ENCODE assay signal across 8 cellular contexts in genomic region chr7:151226875-151227782, GRCh38. TPM values are rescaled to one million over a fixed set of nuclear protein-coding genes. Genes with fewer than 3 reads are reported as not detected.
A peak's percentile ranks its signal among the peaks of the same experiment; 100 is the strongest.
DNase-seq lines count a peak whose midpoint lies in the region; ATAC-seq and TF ChIP-seq lines count a peak whose summit lies in the region.

Gene ABCF2 (minus strand): TSS chr7:151227205. CDS start chr7:151226458, 747 bp downstream.

- no peaks in the 10 kb centered on the region for H3K9me3 Mint-ChIP-seq in endothelial cell (ENCODE audit: unreplicated experiment)

- peaks cover 20% of the 10 kb centered on the region for H3K79me2 ChIP-seq in OCI-LY3 (ENCODE audit: low read length)

- H2AFZ ChIP-seq in OCI-LY3 (ENCODE audit: low read depth, low read length) = peak within 1 kb of the TSS; percentile 91

- ATAC-seq in GM21515 (IDR thresholded peaks at IDR 0.05; ENCODE audit: unreplicated experiment) = peak; percentile 99

- H3K27ac ChIP-seq in OCI-LY3 (ENCODE audit: low read length) = peak within 1 kb of the TSS; percentile 4; the same call in 1 of the 2 replicates

- H3K36me3 Mint-ChIP-seq in endothelial cell (ENCODE audit: low read depth, unreplicated experiment) = peaks cover 28% of the 10 kb centered on the region

- H3K9ac ChIP-seq in OCI-LY3 (ENCODE audit: low read length) = peak within 1 kb of the TSS; percentile 82

- H3K27me3 Mint-ChIP-seq in endothelial cell (ENCODE audit: unreplicated experiment) = peaks cover 10% of the 10 kb centered on the region

- peaks cover 20% of the 10 kb centered on the region for H3K4me1 ChIP-seq in OCI-LY3 (ENCODE audit: low read length)

- peaks cover 25% of the 10 kb centered on the region for H3K4me1 Mint-ChIP-seq in endothelial cell (ENCODE audit: unreplicated experiment)

- DNase-seq in D341Med (ENCODE audit: low spot score) (peak; percentile 97), HuH-7 (ENCODE audit: low spot score) (peak; percentile 99), endothelial cell (ENCODE audit: low spot score) (peak; percentile 99), midbrain (lab: John Stamatoyannopoulos, UW) (peak; percentile 99)
- DNase-seq in activated CD8-positive, alpha-beta memory T cell treated with anti-CD3 and anti-CD28 coated beads, Interleukin-2, amount 50 U/mL, for 48 hours = peak; percentile 99
- peak; percentile 96 to 97 for DNase-seq in stimulated activated CD8-positive, alpha-beta memory T cell treated with anti-CD3 and anti-CD28 coated beads, Interleukin-2, amount 100 ng/mL, for 1 hour (ENCODE audit: low read depth in 2 of 2)

- peak within 1 kb of the TSS; percentile 97 for H3K4me2 ChIP-seq in OCI-LY3 (ENCODE audit: low read length)

- H3K4me3 Mint-ChIP-seq in endothelial cell (ENCODE audit: unreplicated experiment) = peak within 1 kb of the TSS; percentile 97

- H4K20me1 ChIP-seq in OCI-LY3 (ENCODE audit: insufficient read depth, low read length) = no peaks in the 10 kb centered on the region

- no peaks in the 10 kb centered on the region for H3K9me3 ChIP-seq in OCI-LY3 (ENCODE audit: insufficient read depth, low read length)

- no peaks in the 10 kb centered on the region for H3K27me3 ChIP-seq in OCI-LY3 (ENCODE audit: low read depth, low read length)

- peak within 1 kb of the TSS; percentile 93 for H3K4me3 ChIP-seq in OCI-LY3 (ENCODE audit: low read length)

- no peak for TF ChIP-seq CTCF in OCI-LY3 (IDR thresholded peaks at IDR 0.05; ENCODE audit: low read depth, low read length)
- TF ChIP-seq CTCF in endothelial cell (IDR thresholded peaks at IDR 0.05; ENCODE audit: unreplicated experiment) = no peak

- H3K36me3 ChIP-seq in OCI-LY3 (replicated peaks; ENCODE audit: low read depth, low read length) = peaks cover 30% of the 10 kb centered on the region

- H3K27ac Mint-ChIP-seq in endothelial cell (ENCODE audit: unreplicated experiment) = peak within 1 kb of the TSS; percentile 89

RNA-seq across cellular contexts. Expression of gene ABCF2, which starts in this region (rescaled TPM):
- 39.6 TPM for total RNA-seq in endothelial cell (ENCODE audit: unreplicated experiment)

Comparison
In these comparisons a context has a peak if more than half of its experiments do, and no peak if none do; other contexts are left out.
1. Peak in every context shown above with its lines: DNase-seq, ATAC-seq, H3K4me3 ChIP-seq and H3K27ac ChIP-seq.